2 cellular contexts compared by ENCODE assay signal in the genomic region with DNA sequence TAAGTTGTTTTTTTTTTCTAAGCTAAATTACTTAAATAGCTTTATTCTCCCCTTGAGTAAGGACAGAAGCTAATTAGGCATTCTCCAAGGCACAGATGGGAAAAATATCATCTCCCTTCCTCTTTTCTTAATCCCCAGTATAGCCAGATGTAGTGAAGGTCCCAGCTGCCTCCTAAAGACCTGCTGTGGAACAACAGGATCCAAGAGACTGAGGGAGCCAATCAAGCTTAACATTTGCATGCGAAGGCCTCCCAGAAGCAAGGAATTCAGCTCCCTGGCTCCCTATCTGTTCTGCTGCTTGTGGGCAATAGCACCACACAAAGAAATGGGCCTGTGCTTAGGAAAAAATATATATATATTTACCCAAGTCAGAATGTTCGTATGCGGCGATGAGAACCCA.
TF ChIP-seq lines count a peak whose summit lies in the region.

No MANE protein-coding gene starts in this region.

TF ChIP-seq in HCT116, 20 proteins besides CTCF, POLR2A, EP300 and RAD21 (continued from another document):
- TF ChIP-seq EZH2phosphoT487 (IDR thresholded peaks at IDR 0.05; ENCODE audit: borderline replicate concordance) (no peak), REST (IDR thresholded peaks at IDR 0.05; ENCODE audit: low read depth) (no peak), FOSL1 (IDR thresholded peaks at IDR 0.05; ENCODE audit: low read depth) (no peak), EGR1 (IDR thresholded peaks at IDR 0.05; ENCODE audit: low read depth) (no peak), EZH2 (IDR thresholded peaks at IDR 0.05) (no peak), TCF7L2 (IDR thresholded peaks at IDR 0.05; ENCODE audit: borderline replicate concordance, extremely low read depth, insufficient read depth, insufficient read length) (no peak)
- TF ChIP-seq, protein P1, sequence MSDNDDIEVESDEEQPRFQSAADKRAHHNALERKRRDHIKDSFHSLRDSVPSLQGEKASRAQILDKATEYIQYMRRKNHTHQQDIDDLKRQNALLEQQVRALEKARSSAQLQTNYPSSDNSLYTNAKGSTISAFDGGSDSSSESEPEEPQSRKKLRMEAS (IDR thresholded peaks at IDR 0.05), result no peak
- TF ChIP-seq, protein P2, sequence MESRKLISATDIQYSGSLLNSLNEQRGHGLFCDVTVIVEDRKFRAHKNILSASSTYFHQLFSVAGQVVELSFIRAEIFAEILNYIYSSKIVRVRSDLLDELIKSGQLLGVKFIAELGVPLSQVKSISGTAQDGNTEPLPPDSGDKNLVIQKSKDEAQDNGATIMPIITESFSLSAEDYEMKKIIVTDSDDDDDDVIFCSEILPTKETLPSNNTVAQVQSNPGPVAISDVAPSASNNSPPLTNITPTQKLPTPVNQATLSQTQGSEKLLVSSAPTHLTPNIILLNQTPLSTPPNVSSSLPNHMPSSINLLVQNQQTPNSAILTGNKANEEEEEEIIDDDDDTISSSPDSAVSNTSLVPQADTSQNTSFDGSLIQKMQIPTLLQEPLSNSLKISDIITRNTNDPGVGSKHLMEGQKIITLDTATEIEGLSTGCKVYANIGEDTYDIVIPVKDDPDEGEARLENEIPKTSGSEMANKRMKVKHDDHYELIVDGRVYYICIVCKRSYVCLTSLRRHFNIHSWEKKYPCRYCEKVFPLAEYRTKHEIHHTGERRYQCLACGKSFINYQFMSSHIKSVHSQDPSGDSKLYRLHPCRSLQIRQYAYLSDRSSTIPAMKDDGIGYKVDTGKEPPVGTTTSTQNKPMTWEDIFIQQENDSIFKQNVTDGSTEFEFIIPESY (IDR thresholded peaks at IDR 0.05; ENCODE audit: extremely low read depth, insufficient replicate concordance, low read length), result no peak

TF ChIP-seq in WTC11, 78 proteins besides CTCF, POLR2A, EP300 and RAD21 (continued from another document):
- TF ChIP-seq, protein P3, sequence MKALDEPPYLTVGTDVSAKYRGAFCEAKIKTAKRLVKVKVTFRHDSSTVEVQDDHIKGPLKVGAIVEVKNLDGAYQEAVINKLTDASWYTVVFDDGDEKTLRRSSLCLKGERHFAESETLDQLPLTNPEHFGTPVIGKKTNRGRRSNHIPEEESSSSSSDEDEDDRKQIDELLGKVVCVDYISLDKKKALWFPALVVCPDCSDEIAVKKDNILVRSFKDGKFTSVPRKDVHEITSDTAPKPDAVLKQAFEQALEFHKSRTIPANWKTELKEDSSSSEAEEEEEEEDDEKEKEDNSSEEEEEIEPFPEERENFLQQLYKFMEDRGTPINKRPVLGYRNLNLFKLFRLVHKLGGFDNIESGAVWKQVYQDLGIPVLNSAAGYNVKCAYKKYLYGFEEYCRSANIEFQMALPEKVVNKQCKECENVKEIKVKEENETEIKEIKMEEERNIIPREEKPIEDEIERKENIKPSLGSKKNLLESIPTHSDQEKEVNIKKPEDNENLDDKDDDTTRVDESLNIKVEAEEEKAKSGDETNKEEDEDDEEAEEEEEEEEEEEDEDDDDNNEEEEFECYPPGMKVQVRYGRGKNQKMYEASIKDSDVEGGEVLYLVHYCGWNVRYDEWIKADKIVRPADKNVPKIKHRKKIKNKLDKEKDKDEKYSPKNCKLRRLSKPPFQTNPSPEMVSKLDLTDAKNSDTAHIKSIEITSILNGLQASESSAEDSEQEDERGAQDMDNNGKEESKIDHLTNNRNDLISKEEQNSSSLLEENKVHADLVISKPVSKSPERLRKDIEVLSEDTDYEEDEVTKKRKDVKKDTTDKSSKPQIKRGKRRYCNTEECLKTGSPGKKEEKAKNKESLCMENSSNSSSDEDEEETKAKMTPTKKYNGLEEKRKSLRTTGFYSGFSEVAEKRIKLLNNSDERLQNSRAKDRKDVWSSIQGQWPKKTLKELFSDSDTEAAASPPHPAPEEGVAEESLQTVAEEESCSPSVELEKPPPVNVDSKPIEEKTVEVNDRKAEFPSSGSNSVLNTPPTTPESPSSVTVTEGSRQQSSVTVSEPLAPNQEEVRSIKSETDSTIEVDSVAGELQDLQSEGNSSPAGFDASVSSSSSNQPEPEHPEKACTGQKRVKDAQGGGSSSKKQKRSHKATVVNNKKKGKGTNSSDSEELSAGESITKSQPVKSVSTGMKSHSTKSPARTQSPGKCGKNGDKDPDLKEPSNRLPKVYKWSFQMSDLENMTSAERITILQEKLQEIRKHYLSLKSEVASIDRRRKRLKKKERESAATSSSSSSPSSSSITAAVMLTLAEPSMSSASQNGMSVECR (CRISPR knock-in tag; IDR thresholded peaks at IDR 0.05; ENCODE audit: borderline replicate concordance), result no peak
- TF ChIP-seq ZNF532 (CRISPR knock-in tag; IDR thresholded peaks at IDR 0.05; ENCODE audit: borderline replicate concordance) (no peak), CBFB (CRISPR knock-in tag; IDR thresholded peaks at IDR 0.05; ENCODE audit: low read depth) (no peak), ZNF396 (CRISPR knock-in tag; IDR thresholded peaks at IDR 0.05; ENCODE audit: borderline replicate concordance) (no peak), ZBTB21 (CRISPR knock-in tag; IDR thresholded peaks at IDR 0.05; ENCODE audit: borderline replicate concordance) (no peak), HMGXB4 (CRISPR knock-in tag; IDR thresholded peaks at IDR 0.05) (no peak), FOXK1 (CRISPR knock-in tag; IDR thresholded peaks at IDR 0.05) (no peak), AFF4 (CRISPR knock-in tag; IDR thresholded peaks at IDR 0.05; ENCODE audit: borderline replicate concordance) (no peak), TP53 (CRISPR knock-in tag; IDR thresholded peaks at IDR 0.05) (no peak), ZNF317 (CRISPR knock-in tag; IDR thresholded peaks at IDR 0.05; ENCODE audit: borderline replicate concordance, low read depth) (no peak)
- TF ChIP-seq, protein P4, sequence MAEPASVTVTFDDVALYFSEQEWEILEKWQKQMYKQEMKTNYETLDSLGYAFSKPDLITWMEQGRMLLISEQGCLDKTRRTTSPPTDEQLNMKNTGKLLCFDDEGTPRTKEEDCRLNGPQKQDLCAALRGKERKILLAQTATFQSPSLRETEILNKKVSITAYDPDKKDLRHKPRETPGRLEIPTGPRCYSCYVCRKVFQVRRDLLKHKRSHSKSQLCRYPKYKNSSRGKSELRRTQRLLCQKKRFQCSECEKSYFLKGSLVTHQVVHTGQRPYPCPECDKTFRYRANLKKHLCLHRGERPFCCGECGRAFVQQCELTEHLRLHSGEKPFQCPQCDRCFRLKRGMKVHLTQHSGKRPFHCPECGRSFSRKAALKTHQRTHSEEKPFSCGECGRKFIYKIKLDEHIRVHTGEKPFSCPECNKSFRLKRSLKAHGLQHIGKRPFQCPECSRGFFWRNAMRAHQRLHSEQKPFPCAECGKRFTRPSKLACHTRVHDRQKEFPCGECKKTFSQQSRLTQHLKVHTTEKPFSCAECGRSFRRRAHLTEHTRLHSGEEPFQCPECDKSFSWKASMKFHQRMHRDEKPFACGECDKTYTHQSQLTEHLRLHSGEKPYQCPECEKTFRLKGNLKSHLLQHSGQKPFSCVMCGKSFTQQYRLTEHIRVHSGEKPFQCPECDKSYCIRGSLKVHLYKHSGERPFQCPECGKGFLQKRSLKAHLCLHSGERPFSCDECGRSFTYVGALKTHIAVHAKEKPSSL (CRISPR knock-in tag; conservative IDR thresholded peaks at IDR 0.05), result no peak
